ENCODE assay signal across 8 cellular contexts in the genomic region with DNA sequence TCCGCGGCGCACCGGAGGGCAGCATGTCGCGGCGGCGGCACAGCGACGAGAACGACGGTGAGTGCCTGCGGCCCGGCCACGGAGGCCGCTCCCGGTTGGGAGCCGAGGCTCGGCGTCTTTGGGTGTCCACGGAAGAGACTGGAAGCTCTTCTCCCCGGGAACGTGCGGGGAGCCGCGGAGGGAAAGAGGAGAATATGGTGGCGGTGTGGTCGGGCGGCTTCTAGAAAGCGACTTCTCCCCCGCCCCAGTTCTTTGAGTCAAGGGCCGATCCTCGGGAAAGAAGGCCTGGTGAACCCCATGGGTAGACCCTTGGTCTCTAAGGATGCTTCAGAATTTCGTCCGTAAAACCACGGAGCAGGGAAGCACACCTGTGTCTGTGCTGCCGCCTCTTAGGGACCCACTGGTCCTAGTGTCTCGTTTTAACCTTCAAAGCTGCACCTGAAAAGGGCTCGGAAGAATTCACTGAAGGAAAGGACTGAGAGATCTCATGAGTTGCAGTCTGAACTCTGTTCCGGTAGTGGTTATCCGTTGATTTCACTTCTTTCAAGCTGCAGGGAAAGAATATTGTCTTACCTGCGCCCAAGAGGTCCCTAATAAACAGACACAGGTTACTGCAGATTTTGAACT. TPM values are rescaled to one million over a fixed set of nuclear protein-coding genes. Genes with fewer than 3 reads are reported as not detected.
DNase-seq lines count a peak whose midpoint lies in the region; ATAC-seq and TF ChIP-seq lines count a peak whose summit lies in the region.

No MANE protein-coding gene starts in this region.

- no peaks in the 10 kb centered on the region for H3K36me3 Mint-ChIP-seq in mesothelial cell of epicardium

- H3K4me3 Mint-ChIP-seq in mesothelial cell of epicardium = peak overlapping the region; percentile 83

- H3K27me3 Mint-ChIP-seq in mesothelial cell of epicardium (ENCODE audit: low read depth) = no peaks in the 10 kb centered on the region

- H3K9me3 Mint-ChIP-seq in mesothelial cell of epicardium = no peaks in the 10 kb centered on the region

- peak overlapping the region; percentile 94 to 96 for H3K27ac ChIP-seq in coronary artery

- no peak for ATAC-seq in HG03457 (IDR thresholded peaks at IDR 0.05; ENCODE audit: unreplicated experiment)

- TF ChIP-seq CTCF in coronary artery (IDR thresholded peaks at IDR 0.05) (no peak), mesothelial cell of epicardium (IDR thresholded peaks at IDR 0.05; ENCODE audit: unreplicated experiment) (no peak)

- H3K27ac Mint-ChIP-seq in mesothelial cell of epicardium = peak overlapping the region; percentile 100

- H3K4me1 Mint-ChIP-seq in mesothelial cell of epicardium = peaks cover 34% of the 10 kb centered on the region

- peak; percentile 6 for DNase-seq in stimulated activated CD4-positive, alpha-beta T cell treated with anti-CD3 and anti-CD28 coated beads, Interleukin-4, amount 100 ng/mL, for 24 hours
- no peak for DNase-seq in stimulated activated CD4-positive, alpha-beta T cell treated with anti-CD3 and anti-CD28 coated beads, Interleukin-15, amount 100 ng/mL, for 24 hours
- DNase-seq in NCI-H748 treated with DMSO at 0.1 percent for 48 hours (lab: John Stamatoyannopoulos, UW) = peak; percentile 27
- DNase-seq in coronary artery (ENCODE audit: low spot score) = no peak
- DNase-seq in mesothelial cell of epicardium (ENCODE audit: low spot score in 2 of 2, unreplicated experiment in 2 of 2) = no peak
- no peak for DNase-seq in SKM-1 treated with dmso at 0.1 percent for 144 hours (lab: John Stamatoyannopoulos, UW; ENCODE audit: unreplicated experiment)
- DNase-seq in DMS53 (lab: John Stamatoyannopoulos, UW) = no peak

- peak overlapping the region; percentile 89 for H3K4me3 ChIP-seq in coronary artery

RNA-seq across cellular contexts. Expression of a gene that starts 0.4 kb away (rescaled TPM):
- 35.1 to 38.9 TPM (median 38.4 TPM) in 3 replicates for total RNA-seq in mesothelial cell of epicardium

RNA-seq across cellular contexts. Expression of a gene that starts 0.8 kb away (rescaled TPM):
- 35.5 to 37.9 TPM (median 37.3 TPM) in 3 replicates for total RNA-seq in mesothelial cell of epicardium

Comparison
In these comparisons a context has a peak if more than half of its experiments do, and no peak if none do; other contexts are left out.
1. DNase-seq: peak in stimulated activated CD4-positive, alpha-beta T cell treated with anti-CD3 and anti-CD28 coated beads, Interleukin-4, amount 100 ng/mL, for 24 hours (single experiment) and NCI-H748 treated with DMSO at 0.1 percent for 48 hours (single experiment); none in stimulated activated CD4-positive, alpha-beta T cell treated with anti-CD3 and anti-CD28 coated beads, Interleukin-15, amount 100 ng/mL, for 24 hours (single experiment), coronary artery (single experiment), mesothelial cell of epicardium (0 of 2), SKM-1 treated with dmso at 0.1 percent for 144 hours (single experiment) and DMS53 (single experiment).